ENCODE assay signal across 15 cellular contexts in the genomic region with DNA sequence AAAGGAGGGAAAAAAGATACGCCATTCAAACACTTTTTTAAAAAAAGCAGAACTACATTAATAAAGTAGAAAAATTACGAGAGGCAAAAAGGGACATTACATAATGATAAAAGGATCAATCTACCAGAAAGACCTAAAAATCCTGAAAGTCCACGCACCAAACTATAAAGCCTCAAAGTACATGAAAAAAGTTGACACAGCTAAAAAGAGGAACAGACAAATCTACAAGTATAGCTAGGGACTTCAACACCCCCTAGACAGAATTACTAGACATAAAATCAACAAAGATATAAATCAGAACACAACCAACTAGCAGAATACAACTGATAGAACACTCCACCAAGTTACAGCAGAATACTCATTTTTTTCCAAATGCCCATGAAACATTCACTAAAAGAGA.
"Had no signal": no experiment of that assay in that cellular context is flagged by ENCODE, and none has a peak within 500 bp of the region (broad histone marks: within the 10 kb centered on the region; RNA-seq: fewer than 3 reads in every experiment).

No MANE protein-coding gene starts in this region.

- DNase-seq: colonic mucosa; effector CD8-positive, alpha-beta T cell; heart left ventricle; hippocampal formation; left colon; left ventricle myocardium superior; mesenchymal stem cell; midbrain; sigmoid colon; stimulated activated CD4-positive, alpha-beta T cell treated with anti-CD3 and anti-CD28 coated beads, Interleukin-2, amount 100 ng/mL, for 24 hours; stimulated activated CD4-positive, alpha-beta T cell treated with anti-CD3 and anti-CD28 coated beads, Interleukin-4, amount 100 ng/mL, for 4 hours; stimulated activated naive CD4-positive, alpha-beta T cell; stomach; substantia nigra; transverse colon had no signal
